In genomic region chr3:100099621-100100020, GRCh38 we compare ENCODE assay signal across 29 cellular contexts. TPM values are rescaled to one million over a fixed set of nuclear protein-coding genes. Genes with fewer than 3 reads are reported as not detected.
A peak's percentile ranks its signal among the peaks of the same experiment; 100 is the strongest.
DNase-seq lines count a peak whose midpoint lies in the region; ATAC-seq and TF ChIP-seq lines count a peak whose summit lies in the region.
"Had no signal": no experiment of that assay in that cellular context is flagged by ENCODE, and none has a peak within 500 bp of the region (broad histone marks: within the 10 kb centered on the region; RNA-seq: fewer than 3 reads in every experiment).

No MANE protein-coding gene starts in this region.

- H3K27ac ChIP-seq in right atrium auricular region (peak overlapping the region; percentile 69 to 82), psoas muscle (peak overlapping the region; percentile 84)
- H3K27ac ChIP-seq: adrenal gland, cardiac muscle cell, Peyer's patch had no signal

- peaks cover 0 to 44% of the 10 kb centered on the region in 2 donors for H3K4me1 ChIP-seq in right atrium auricular region
- H3K4me1 ChIP-seq in psoas muscle = peaks cover 68% of the 10 kb centered on the region

- no peak overlapping the region for H3K27ac Mint-ChIP-seq in naive thymus-derived CD8-positive, alpha-beta T cell
- H3K27ac Mint-ChIP-seq: dendritic cell treated with granulocyte-macrophage colony-stimulating factor and Interleukin-4, amounts not matched to agents 40 ng/mL and 50 ng/mL, for 4 days; natural killer cell treated with Interleukin-12 subunit alpha and Interleukin-12 subunit beta and Interleukin-15 and Interleukin-18, amount 100 ng/mL, for 72 hours; T-helper 17 cell had no signal

- peaks cover 8 to 23% (median 11%) of the 10 kb centered on the region in 3 donors for H3K36me3 Mint-ChIP-seq in naive thymus-derived CD8-positive, alpha-beta T cell

- H3K27me3 ChIP-seq in right atrium auricular region (no peaks in the 10 kb centered on the region), psoas muscle (ENCODE audit: insufficient read depth in 3 of 3, low read length in 2 of 3) (no peaks in the 10 kb centered on the region)
- H3K27me3 ChIP-seq: adrenal gland, BE2C, cardiac muscle cell, ovary, Peyer's patch, sigmoid colon had no signal

- TF ChIP-seq CTCF in right atrium auricular region (IDR thresholded peaks at IDR 0.05) = no peak
- no peak for TF ChIP-seq CTCF in psoas muscle (IDR thresholded peaks at IDR 0.05)

- H3K27me3 Mint-ChIP-seq in naive thymus-derived CD8-positive, alpha-beta T cell = no peaks in the 10 kb centered on the region
- H3K27me3 Mint-ChIP-seq: dendritic cell treated with granulocyte-macrophage colony-stimulating factor and Interleukin-4, amounts not matched to agents 40 ng/mL and 50 ng/mL, for 4 days; natural killer cell treated with Interleukin-12 subunit alpha and Interleukin-12 subunit beta and Interleukin-15 and Interleukin-18, amount 100 ng/mL, for 72 hours; T-helper 17 cell had no signal

- H3K4me3 Mint-ChIP-seq in naive thymus-derived CD8-positive, alpha-beta T cell = no peak overlapping the region
- H3K4me3 Mint-ChIP-seq: activated T-cell treated with anti-CD3 and anti-CD28 coated beads, Interleukin-2, amount 50 U/mL, for 4 hours; dendritic cell treated with granulocyte-macrophage colony-stimulating factor and Interleukin-4, amounts not matched to agents 40 ng/mL and 50 ng/mL, for 4 days; natural killer cell treated with Interleukin-12 subunit alpha and Interleukin-12 subunit beta and Interleukin-15 and Interleukin-18, amount 100 ng/mL, for 72 hours; T-helper 17 cell had no signal

- POLR2A ChIA-PET in naive thymus-derived CD8-positive, alpha-beta T cell (lab: Charles Lee) = no interaction called here

- peaks cover 0 to 4% (median 1%) of the 10 kb centered on the region in 4 donors for H3K4me1 Mint-ChIP-seq in naive thymus-derived CD8-positive, alpha-beta T cell

- H3K36me3 ChIP-seq in right atrium auricular region (no peaks in the 10 kb centered on the region), psoas muscle (ENCODE audit: insufficient read depth in 1 of 2, low read depth in 1 of 2) (no peaks in the 10 kb centered on the region)
- H3K36me3 ChIP-seq: adrenal gland, BE2C, cardiac muscle cell, ovary, Peyer's patch, sigmoid colon had no signal

- no peak overlapping the region for H3K4me3 ChIP-seq in right atrium auricular region
- peak overlapping the region; percentile 46 for H3K4me3 ChIP-seq in psoas muscle
- H3K4me3 ChIP-seq: adrenal gland, cardiac muscle cell, ovary, Peyer's patch, sigmoid colon had no signal

- DNase-seq in right atrium auricular region (ENCODE audit: low spot score) (no peak), Right ventricle myocardium superior (no peak), glomerular visceral epithelial cell (ENCODE audit: extremely low spot score) (peak; percentile 49), psoas muscle (no peak), ecto neural progenitor cell (ENCODE audit: low spot score) (no peak)
- no peak for DNase-seq in stimulated activated CD4-positive, alpha-beta T cell treated with anti-CD3 and anti-CD28 coated beads, Interleukin-12 subunit alpha, Interleukin-12 subunit beta, amount 100 ng/mL, for 4 hours
- DNase-seq in activated CD4-positive, alpha-beta T cell treated with anti-CD3 and anti-CD28 coated beads for 48 hours = no peak
- no peak for DNase-seq in naive thymus-derived CD8-positive, alpha-beta T cell
- DNase-seq: activated CD4-positive, alpha-beta T cell treated with anti-CD3 and anti-CD28 coated beads for 4 hours; activated T-cell treated with anti-CD3 and anti-CD28 coated beads, Interleukin-2, amount 50 U/mL, for 4 hours; adrenal gland; BE2C; DMS79 treated with DMSO at 0.1 percent for 48 hours; glutamatergic neuron; KBM-7; left colon; midbrain; MM.1S; NCI-H1417 treated with DMSO at 0.1 percent for 48 hours; NCI-H510A; ovary; Peyer's patch; sigmoid colon; stimulated activated CD8-positive, alpha-beta memory T cell treated with anti-CD3 and anti-CD28 coated beads, Interleukin-4, amount 100 ng/mL, for 48 hours; T-helper 17 cell had no signal

- WGBS in psoas muscle, 3 donors = 34 to 48% (median 44%) methylated on average over 2 of the region's 2 CpGs

- ATAC-seq in Right ventricle myocardium superior (ENCODE audit: poor library complexity) (no peak), psoas muscle (no peak)
- ATAC-seq in naive thymus-derived CD8-positive, alpha-beta T cell = no peak
- ATAC-seq: activated T-cell treated with anti-CD3 and anti-CD28 coated beads, Interleukin-2, amount 50 U/mL, for 4 hours; left colon; natural killer cell treated with Interleukin-12 subunit alpha and Interleukin-12 subunit beta and Interleukin-15 and Interleukin-18, amount 100 ng/mL, for 72 hours; T-helper 17 cell had no signal

- H3K9me3 ChIP-seq in right atrium auricular region (no peaks in the 10 kb centered on the region), psoas muscle (no peaks in the 10 kb centered on the region)
- H3K9me3 ChIP-seq: adrenal gland, BE2C, ovary, Peyer's patch, sigmoid colon had no signal

- intact Hi-C loops in Right ventricle myocardium superior (cut with DNase I) (no loop called here), psoas muscle (cut with DNase I) (loop anchor here in 1 of 2 donors (10.0 kb wide), 1 partner anchor 1585 kb away; the partner anchor contains the start of gene RPL24)

- H3K9me3 Mint-ChIP-seq in naive thymus-derived CD8-positive, alpha-beta T cell = peaks cover 0 to 4% (median 0%) of the 10 kb centered on the region in 9 donors
- H3K9me3 Mint-ChIP-seq: activated T-cell treated with anti-CD3 and anti-CD28 coated beads, Interleukin-2, amount 50 U/mL, for 4 hours; dendritic cell treated with granulocyte-macrophage colony-stimulating factor and Interleukin-4, amounts not matched to agents 40 ng/mL and 50 ng/mL, for 4 days had no signal

RNA-seq across cellular contexts. Expression of gene FILIP1L, which starts 14.7 kb away (rescaled TPM):
- total RNA-seq in right atrium auricular region (100 to 1,000 TPM in 1 of 2 donors, 10 to 100 TPM in 1; 97.0 to 112 TPM), Right ventricle myocardium superior (39.3 TPM), psoas muscle (100 to 1,000 TPM in 3 of 4 donors, 10 to 100 TPM in 1; 78.5 to 274 (median 138) TPM)
- 10 to 100 TPM in 2 of 3 donors, 1 to 10 TPM in 1; 9.2 to 28.0 (median 15.5) TPM for polyA plus RNA-seq in psoas muscle
- under 1 TPM in 1 of 2 experiments, not detected in 1; 0.14 TPM for total RNA-seq in naive thymus-derived CD8-positive, alpha-beta T cell
- polyA plus RNA-seq in naive thymus-derived CD8-positive, alpha-beta T cell = under 1 TPM; 0.29 to 0.41 (median 0.32) TPM
- total RNA-seq: SK-MEL-5 had no signal

Comparison
In these comparisons a context has a peak if more than half of its experiments do, and no peak if none do; other contexts are left out.
1. RNA of gene FILIP1L, which starts 14.7 kb away (total RNA-seq): 78.5 to 274 TPM in psoas muscle, 97.0 to 112 TPM in right atrium auricular region and 39.3 TPM in Right ventricle myocardium superior (single experiment); 0.14 TPM in naive thymus-derived CD8-positive, alpha-beta T cell; every median in the first group is over 10 times any median in the second.